In genomic region chr2:3637692-3638455, GRCh38 we compare ENCODE assay signal across 1 cellular context.
TF ChIP-seq lines count a peak whose summit lies in the region.

No MANE protein-coding gene starts in this region.

TF ChIP-seq in H1, 55 proteins besides CTCF, POLR2A, EP300 and RAD21:
- no peak for TF ChIP-seq SRF (IDR thresholded peaks at IDR 0.05; ENCODE audit: low read depth, low read length)
- TF ChIP-seq CHD1 (IDR thresholded peaks at IDR 0.05; ENCODE audit: low read depth, low read length), result no peak
- TF ChIP-seq, protein P1, sequence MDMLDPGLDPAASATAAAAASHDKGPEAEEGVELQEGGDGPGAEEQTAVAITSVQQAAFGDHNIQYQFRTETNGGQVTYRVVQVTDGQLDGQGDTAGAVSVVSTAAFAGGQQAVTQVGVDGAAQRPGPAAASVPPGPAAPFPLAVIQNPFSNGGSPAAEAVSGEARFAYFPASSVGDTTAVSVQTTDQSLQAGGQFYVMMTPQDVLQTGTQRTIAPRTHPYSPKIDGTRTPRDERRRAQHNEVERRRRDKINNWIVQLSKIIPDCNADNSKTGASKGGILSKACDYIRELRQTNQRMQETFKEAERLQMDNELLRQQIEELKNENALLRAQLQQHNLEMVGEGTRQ (IDR thresholded peaks at IDR 0.05; ENCODE audit: low read length), result no peak
- TF ChIP-seq SUZ12 (IDR thresholded peaks at IDR 0.05; ENCODE audit: low read length), result no peak
- no peak for TF ChIP-seq RXRA (IDR thresholded peaks at IDR 0.05; ENCODE audit: insufficient read depth, low read depth, low read length)
- TF ChIP-seq CBX8 (IDR thresholded peaks at IDR 0.05; ENCODE audit: borderline replicate concordance, low read depth, low read length), result no peak
- no peak for TF ChIP-seq SIN3A (conservative IDR thresholded peaks at IDR 0.05 in 1 of 2, IDR thresholded peaks at IDR 0.05 in 1 of 2; ENCODE audit: low read depth in 1 of 2, low read length in 2 of 2)
